36 cellular contexts compared by ENCODE assay signal in genomic region chr11:5423131-5423530, GRCh38. TPM values are rescaled to one million over a fixed set of nuclear protein-coding genes. Genes with fewer than 3 reads are reported as not detected.
"Had no signal": no experiment of that assay in that cellular context is flagged by ENCODE, and none has a peak within 500 bp of the region (broad histone marks: within the 10 kb centered on the region; RNA-seq: fewer than 3 reads in every experiment).

No MANE protein-coding gene starts in this region.

- H3K27me3 Mint-ChIP-seq: activated CD4-positive, alpha-beta memory T cell treated with anti-CD3 and anti-CD28 coated beads, Interleukin-2, amount 10 ng/mL, durations not matched to agents 7 days and 5 days; activated naive CD4-positive, alpha-beta T cell treated with anti-CD3 and anti-CD28 coated beads, Interleukin-2, amount 10 ng/mL, durations not matched to agents 7 days and 5 days; brain had no signal

- FAIRE-seq: TTC549 had no signal

- H3K4me1 Mint-ChIP-seq: activated B cell treated with CpG ODN at 0.5 μM for 24 hours; activated CD4-positive, alpha-beta memory T cell treated with anti-CD3 and anti-CD28 coated beads, Interleukin-2, amount 10 ng/mL, durations not matched to agents 7 days and 5 days; activated CD4-positive, alpha-beta T cell treated with anti-CD3 and anti-CD28 coated beads, Interleukin-2, amount 10 ng/mL, durations not matched to agents 24 days and 14 days; activated CD8-positive, alpha-beta memory T cell treated with anti-CD3 and anti-CD28 coated beads, Interleukin-2, amount 10 ng/mL, durations not matched to agents 7 days and 5 days; activated naive CD4-positive, alpha-beta T cell treated with anti-CD3 and anti-CD28 coated beads, Interleukin-2, amount 10 ng/mL, durations not matched to agents 7 days and 5 days; activated naive CD4-positive, alpha-beta T cell treated with anti-CD3 and anti-CD28 coated beads, Interleukin-2, amount 50 U/mL, for 24 hours; activated naive CD8-positive, alpha-beta T cell treated with anti-CD3 and anti-CD28 coated beads, Interleukin-2, amount 10 ng/mL, durations not matched to agents 7 days and 5 days; activated naive CD8-positive, alpha-beta T cell treated with anti-CD3 and anti-CD28 coated beads, Interleukin-2, amount 50 U/mL, for 24 hours; brain had no signal

- H3K27ac ChIP-seq: ascending aorta, VCaP had no signal

- H3K36me3 ChIP-seq: ascending aorta had no signal

- DNase-seq: activated B cell treated with CpG ODN at 0.5 μM for 24 hours; activated CD4-positive, alpha-beta memory T cell treated with anti-CD3 and anti-CD28 coated beads, Interleukin-2, amount 10 ng/mL, durations not matched to agents 7 days and 5 days; activated CD4-positive, alpha-beta T cell treated with anti-CD3 and anti-CD28 coated beads for 4 hours; activated CD4-positive, alpha-beta T cell treated with anti-CD3 and anti-CD28 coated beads, Interleukin-2, amount 10 ng/mL, durations not matched to agents 24 days and 14 days; activated CD4-positive, alpha-beta T cell treated with anti-CD3 and anti-CD28 coated beads, Interleukin-2, amount 50 U/mL, for 48 hours; activated CD4-positive, CD25-positive, alpha-beta regulatory T cell treated with anti-CD3 and anti-CD28 coated beads, Interleukin-2, amount 50 U/mL, for 72 hours; activated CD8-positive, alpha-beta memory T cell treated with anti-CD3 and anti-CD28 coated beads for 24 hours; activated CD8-positive, alpha-beta memory T cell treated with anti-CD3 and anti-CD28 coated beads, Interleukin-2, amount 10 ng/mL, durations not matched to agents 7 days and 5 days; activated CD8-positive, alpha-beta memory T cell treated with anti-CD3 and anti-CD28 coated beads, Interleukin-2, amount 50 U/mL, for 48 hours; activated CD8-positive, alpha-beta T cell treated with anti-CD3 and anti-CD28 coated beads, Interleukin-2, amount 10 ng/mL, durations not matched to agents 7 days and 5 days; activated effector memory CD4-positive, alpha-beta T cell treated with Interleukin-2 at 50 U/mL for 16 hours; activated gamma-delta T cell; activated naive CD4-positive, alpha-beta T cell treated with anti-CD3 and anti-CD28 coated beads, Interleukin-2, amount 10 ng/mL, durations not matched to agents 7 days and 5 days; activated naive CD4-positive, alpha-beta T cell treated with Interleukin-2 at 50 U/mL for 16 hours; activated naive CD8-positive, alpha-beta T cell treated with anti-CD3 and anti-CD28 coated beads, Interleukin-2, amount 10 ng/mL, durations not matched to agents 7 days and 5 days; activated naive CD8-positive, alpha-beta T cell treated with anti-CD3 and anti-CD28 coated beads, Interleukin-2, amount 50 U/mL, for 24 hours; activated T-cell treated with anti-CD3 and anti-CD28 coated beads, Interleukin-2, amount 50 U/mL, for 24 hours; activated T-cell treated with anti-CD3 and anti-CD28 coated beads, Interleukin-2, amount 50 U/mL, for 48 hours; amygdala; anterior cingulate cortex; central memory CD4-positive, alpha-beta T cell; T-helper 1 cell; T-helper 2 cell; T-helper 9 cell had no signal

- H3K4me3 Mint-ChIP-seq: activated B cell treated with CpG ODN at 0.5 μM for 24 hours; activated CD4-positive, alpha-beta memory T cell treated with anti-CD3 and anti-CD28 coated beads, Interleukin-2, amount 10 ng/mL, durations not matched to agents 7 days and 5 days; activated CD4-positive, alpha-beta T cell treated with anti-CD3 and anti-CD28 coated beads, Interleukin-2, amount 10 ng/mL, durations not matched to agents 24 days and 14 days; activated CD8-positive, alpha-beta memory T cell treated with anti-CD3 and anti-CD28 coated beads, Interleukin-2, amount 10 ng/mL, durations not matched to agents 7 days and 5 days; activated CD8-positive, alpha-beta T cell treated with anti-CD3 and anti-CD28 coated beads, Interleukin-2, amount 10 ng/mL, durations not matched to agents 7 days and 5 days; activated naive CD4-positive, alpha-beta T cell treated with anti-CD3 and anti-CD28 coated beads, Interleukin-2, amount 10 ng/mL, durations not matched to agents 7 days and 5 days; activated naive CD4-positive, alpha-beta T cell treated with anti-CD3 and anti-CD28 coated beads, Interleukin-2, amount 50 U/mL, for 24 hours; activated naive CD8-positive, alpha-beta T cell; activated naive CD8-positive, alpha-beta T cell treated with anti-CD3 and anti-CD28 coated beads, Interleukin-2, amount 10 ng/mL, durations not matched to agents 7 days and 5 days; activated naive CD8-positive, alpha-beta T cell treated with anti-CD3 and anti-CD28 coated beads, Interleukin-2, amount 50 U/mL, for 24 hours; activated T-cell treated with anti-CD3 and anti-CD28 coated beads, Interleukin-2, amount 50 U/mL, for 24 hours; brain; T-helper 1 cell treated with Interleukin-12 subunit alpha and Interleukin-12 subunit beta and Interleukin-4 antibody, amounts not matched to agents 30 μg/mL and 1 μg/mL, for 36 hours; T-helper 2 cell treated with Interferon-gamma antibody and Interleukin-4, amounts not matched to agents 5 μg/mL and 100 μg/mL, for 36 hours had no signal

- H3K36me3 Mint-ChIP-seq: activated CD8-positive, alpha-beta memory T cell treated with anti-CD3 and anti-CD28 coated beads, Interleukin-2, amount 10 ng/mL, durations not matched to agents 7 days and 5 days; activated naive CD4-positive, alpha-beta T cell treated with anti-CD3 and anti-CD28 coated beads, Interleukin-2, amount 10 ng/mL, durations not matched to agents 7 days and 5 days; activated naive CD4-positive, alpha-beta T cell treated with anti-CD3 and anti-CD28 coated beads, Interleukin-2, amount 50 U/mL, for 24 hours; activated naive CD8-positive, alpha-beta T cell treated with anti-CD3 and anti-CD28 coated beads, Interleukin-2, amount 10 ng/mL, durations not matched to agents 7 days and 5 days; brain had no signal

- H3K27me3 ChIP-seq: ascending aorta had no signal

- H3K27ac Mint-ChIP-seq: activated B cell treated with CpG ODN at 0.5 μM for 24 hours; activated CD4-positive, alpha-beta memory T cell treated with anti-CD3 and anti-CD28 coated beads, Interleukin-2, amount 10 ng/mL, durations not matched to agents 7 days and 5 days; activated CD4-positive, alpha-beta T cell treated with anti-CD3 and anti-CD28 coated beads, Interleukin-2, amount 10 ng/mL, durations not matched to agents 24 days and 14 days; activated CD8-positive, alpha-beta memory T cell treated with anti-CD3 and anti-CD28 coated beads, Interleukin-2, amount 10 ng/mL, durations not matched to agents 7 days and 5 days; activated CD8-positive, alpha-beta T cell treated with anti-CD3 and anti-CD28 coated beads, Interleukin-2, amount 10 ng/mL, durations not matched to agents 7 days and 5 days; activated naive CD4-positive, alpha-beta T cell treated with anti-CD3 and anti-CD28 coated beads, Interleukin-2, amount 10 ng/mL, durations not matched to agents 7 days and 5 days; activated naive CD4-positive, alpha-beta T cell treated with anti-CD3 and anti-CD28 coated beads, Interleukin-2, amount 50 U/mL, for 24 hours; activated naive CD8-positive, alpha-beta T cell; activated naive CD8-positive, alpha-beta T cell treated with anti-CD3 and anti-CD28 coated beads, Interleukin-2, amount 10 ng/mL, durations not matched to agents 7 days and 5 days; activated naive CD8-positive, alpha-beta T cell treated with anti-CD3 and anti-CD28 coated beads, Interleukin-2, amount 50 U/mL, for 24 hours; activated T-cell treated with anti-CD3 and anti-CD28 coated beads, Interleukin-2, amount 50 U/mL, for 24 hours; activated T-helper 2 cell treated with anti-CD3 and anti-CD28 coated beads, Interferon-gamma antibody, Interleukin-2, Interleukin-4, amounts not matched to agents 10 μg/mL and 5 μg/mL and 100 μg/mL, durations not matched to agents 14 hours and 24 hours and 36 hours; brain; T-helper 1 cell treated with Interleukin-12 subunit alpha and Interleukin-12 subunit beta and Interleukin-4 antibody, amounts not matched to agents 30 μg/mL and 1 μg/mL, for 36 hours; T-helper 2 cell treated with Interferon-gamma antibody and Interleukin-4, amounts not matched to agents 5 μg/mL and 100 μg/mL, for 36 hours had no signal

- H3K9me3 ChIP-seq: ascending aorta had no signal

- H3K9me3 Mint-ChIP-seq: activated B cell treated with CpG ODN at 0.5 μM for 24 hours; activated CD4-positive, alpha-beta memory T cell treated with anti-CD3 and anti-CD28 coated beads, Interleukin-2, amount 10 ng/mL, durations not matched to agents 7 days and 5 days; activated CD4-positive, alpha-beta T cell treated with anti-CD3 and anti-CD28 coated beads, Interleukin-2, amount 10 ng/mL, durations not matched to agents 24 days and 14 days; activated naive CD4-positive, alpha-beta T cell treated with anti-CD3 and anti-CD28 coated beads, Interleukin-2, amount 10 ng/mL, durations not matched to agents 7 days and 5 days; activated naive CD4-positive, alpha-beta T cell treated with anti-CD3 and anti-CD28 coated beads, Interleukin-2, amount 50 U/mL, for 24 hours; activated naive CD8-positive, alpha-beta T cell treated with anti-CD3 and anti-CD28 coated beads, Interleukin-2, amount 10 ng/mL, durations not matched to agents 7 days and 5 days; activated naive CD8-positive, alpha-beta T cell treated with anti-CD3 and anti-CD28 coated beads, Interleukin-2, amount 50 U/mL, for 24 hours; activated T-helper 2 cell treated with anti-CD3 and anti-CD28 coated beads, Interferon-gamma antibody, Interleukin-2, Interleukin-4, amounts not matched to agents 10 μg/mL and 5 μg/mL and 100 μg/mL, durations not matched to agents 14 hours and 24 hours and 36 hours; T-helper 1 cell treated with Interleukin-12 subunit alpha and Interleukin-12 subunit beta and Interleukin-4 antibody, amounts not matched to agents 30 μg/mL and 1 μg/mL, for 36 hours; T-helper 2 cell treated with Interferon-gamma antibody and Interleukin-4, amounts not matched to agents 5 μg/mL and 100 μg/mL, for 36 hours had no signal

- H3K4me1 ChIP-seq: ascending aorta had no signal

- ATAC-seq: activated CD8-positive, alpha-beta memory T cell treated with anti-CD3 and anti-CD28 coated beads, Interleukin-2, amount 10 ng/mL, durations not matched to agents 7 days and 5 days; activated CD8-positive, alpha-beta T cell treated with anti-CD3 and anti-CD28 coated beads, Interleukin-2, amount 10 ng/mL, durations not matched to agents 7 days and 5 days; activated naive CD8-positive, alpha-beta T cell treated with anti-CD3 and anti-CD28 coated beads, Interleukin-2, amount 50 U/mL, for 24 hours had no signal

- H3K4me3 ChIP-seq: ascending aorta had no signal

RNA-seq across cellular contexts. Expression of gene OR51Q1, which starts 1.2 kb away (rescaled TPM):
- total RNA-seq: activated B cell treated with CpG ODN at 0.5 μM for 24 hours; activated CD4-positive, alpha-beta memory T cell treated with anti-CD3 and anti-CD28 coated beads, Interleukin-2, amount 10 ng/mL, durations not matched to agents 7 days and 5 days; activated CD4-positive, alpha-beta T cell treated with anti-CD3 and anti-CD28 coated beads, Interleukin-2, amount 10 ng/mL, durations not matched to agents 24 days and 14 days; activated CD8-positive, alpha-beta memory T cell treated with anti-CD3 and anti-CD28 coated beads, Interleukin-2, amount 10 ng/mL, durations not matched to agents 7 days and 5 days; activated CD8-positive, alpha-beta T cell treated with anti-CD3 and anti-CD28 coated beads, Interleukin-2, amount 10 ng/mL, durations not matched to agents 7 days and 5 days; activated naive CD8-positive, alpha-beta T cell treated with anti-CD3 and anti-CD28 coated beads, Interleukin-2, amount 10 ng/mL, durations not matched to agents 7 days and 5 days; activated T-helper 2 cell treated with anti-CD3 and anti-CD28 coated beads, Interferon-gamma antibody, Interleukin-2, Interleukin-4, amounts not matched to agents 10 μg/mL and 5 μg/mL and 100 μg/mL, durations not matched to agents 14 hours and 24 hours and 36 hours; ascending aorta; cardiac septum; cerebellum had no signal
- polyA plus RNA-seq: adipose tissue had no signal

RNA-seq across cellular contexts. Expression of gene OR51I1, which starts 18.2 kb away (rescaled TPM):
- total RNA-seq: activated B cell treated with CpG ODN at 0.5 μM for 24 hours; activated CD4-positive, alpha-beta memory T cell treated with anti-CD3 and anti-CD28 coated beads, Interleukin-2, amount 10 ng/mL, durations not matched to agents 7 days and 5 days; activated CD4-positive, alpha-beta T cell treated with anti-CD3 and anti-CD28 coated beads, Interleukin-2, amount 10 ng/mL, durations not matched to agents 24 days and 14 days; activated CD8-positive, alpha-beta memory T cell treated with anti-CD3 and anti-CD28 coated beads, Interleukin-2, amount 10 ng/mL, durations not matched to agents 7 days and 5 days; activated CD8-positive, alpha-beta T cell treated with anti-CD3 and anti-CD28 coated beads, Interleukin-2, amount 10 ng/mL, durations not matched to agents 7 days and 5 days; activated naive CD8-positive, alpha-beta T cell treated with anti-CD3 and anti-CD28 coated beads, Interleukin-2, amount 10 ng/mL, durations not matched to agents 7 days and 5 days; activated T-helper 2 cell treated with anti-CD3 and anti-CD28 coated beads, Interferon-gamma antibody, Interleukin-2, Interleukin-4, amounts not matched to agents 10 μg/mL and 5 μg/mL and 100 μg/mL, durations not matched to agents 14 hours and 24 hours and 36 hours; ascending aorta; cardiac septum had no signal
- polyA plus RNA-seq: adipose tissue had no signal

RNA-seq across cellular contexts. Expression of gene OR51I2, which starts 26.0 kb away (rescaled TPM):
- total RNA-seq: activated B cell treated with CpG ODN at 0.5 μM for 24 hours; activated CD4-positive, alpha-beta memory T cell treated with anti-CD3 and anti-CD28 coated beads, Interleukin-2, amount 10 ng/mL, durations not matched to agents 7 days and 5 days; activated CD4-positive, alpha-beta T cell treated with anti-CD3 and anti-CD28 coated beads, Interleukin-2, amount 10 ng/mL, durations not matched to agents 24 days and 14 days; activated CD8-positive, alpha-beta memory T cell treated with anti-CD3 and anti-CD28 coated beads, Interleukin-2, amount 10 ng/mL, durations not matched to agents 7 days and 5 days; activated CD8-positive, alpha-beta T cell treated with anti-CD3 and anti-CD28 coated beads, Interleukin-2, amount 10 ng/mL, durations not matched to agents 7 days and 5 days; activated naive CD8-positive, alpha-beta T cell treated with anti-CD3 and anti-CD28 coated beads, Interleukin-2, amount 10 ng/mL, durations not matched to agents 7 days and 5 days; activated T-helper 2 cell treated with anti-CD3 and anti-CD28 coated beads, Interferon-gamma antibody, Interleukin-2, Interleukin-4, amounts not matched to agents 10 μg/mL and 5 μg/mL and 100 μg/mL, durations not matched to agents 14 hours and 24 hours and 36 hours; ascending aorta; cardiac septum; cerebellum had no signal
- polyA plus RNA-seq: adipose tissue had no signal

RNA-seq across cellular contexts. Expression of gene OR51M1, which starts 39.5 kb away (rescaled TPM):
- total RNA-seq: activated B cell treated with CpG ODN at 0.5 μM for 24 hours; activated CD4-positive, alpha-beta memory T cell treated with anti-CD3 and anti-CD28 coated beads, Interleukin-2, amount 10 ng/mL, durations not matched to agents 7 days and 5 days; activated CD4-positive, alpha-beta T cell treated with anti-CD3 and anti-CD28 coated beads, Interleukin-2, amount 10 ng/mL, durations not matched to agents 24 days and 14 days; activated CD8-positive, alpha-beta memory T cell treated with anti-CD3 and anti-CD28 coated beads, Interleukin-2, amount 10 ng/mL, durations not matched to agents 7 days and 5 days; activated CD8-positive, alpha-beta T cell treated with anti-CD3 and anti-CD28 coated beads, Interleukin-2, amount 10 ng/mL, durations not matched to agents 7 days and 5 days; activated naive CD8-positive, alpha-beta T cell treated with anti-CD3 and anti-CD28 coated beads, Interleukin-2, amount 10 ng/mL, durations not matched to agents 7 days and 5 days; activated T-helper 2 cell treated with anti-CD3 and anti-CD28 coated beads, Interferon-gamma antibody, Interleukin-2, Interleukin-4, amounts not matched to agents 10 μg/mL and 5 μg/mL and 100 μg/mL, durations not matched to agents 14 hours and 24 hours and 36 hours; ascending aorta; cardiac septum; cerebellum had no signal
- polyA plus RNA-seq: adipose tissue had no signal
